ENCODE assay signal across 23 cellular contexts in the genomic region with DNA sequence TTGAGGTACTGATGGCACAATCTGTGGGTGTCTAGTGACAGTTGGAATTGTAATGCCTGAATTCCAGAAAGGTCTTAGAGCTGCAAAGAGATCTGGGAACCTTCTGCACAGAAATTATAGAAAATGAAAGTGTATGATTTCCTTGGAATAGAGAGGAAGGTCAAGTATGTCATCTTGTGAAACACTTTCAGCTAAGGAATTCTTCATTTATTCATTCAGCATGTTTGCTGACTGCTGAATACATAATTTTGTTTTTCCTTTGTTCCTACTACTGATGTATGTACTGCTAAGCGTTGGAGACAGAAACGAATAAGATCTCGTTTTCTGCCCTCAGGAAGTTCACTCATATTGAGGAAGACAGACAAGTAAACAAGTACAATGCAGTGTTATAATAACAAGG. TPM values are rescaled to one million over a fixed set of nuclear protein-coding genes. Genes with fewer than 3 reads are reported as not detected.
A peak's percentile ranks its signal among the peaks of the same experiment; 100 is the strongest.
DNase-seq lines count a peak whose midpoint lies in the region; ATAC-seq lines count a peak whose summit lies in the region.
"Had no signal": no experiment of that assay in that cellular context is flagged by ENCODE, and none has a peak within 500 bp of the region (broad histone marks: within the 10 kb centered on the region; RNA-seq: fewer than 3 reads in every experiment).

No MANE protein-coding gene starts in this region.

- intact Hi-C loops in activated T-helper 1 cell treated with anti-CD3 and anti-CD28 coated beads, Interleukin-12 subunit alpha, Interleukin-12 subunit beta, Interleukin-2, Interleukin-4 antibody, amounts not matched to agents 30 ng/mL and 10 ng/mL and 1 ng/mL, durations not matched to agents 14 hours and 24 hours and 36 hours (cut with micrococcal nuclease), result no loop called here

- no peak for ATAC-seq in activated naive CD8-positive, alpha-beta T cell treated with anti-CD3 and anti-CD28 coated beads, Interleukin-2, amount 50 U/mL, for 24 hours
- no peak for ATAC-seq in stimulated activated effector memory CD8-positive, alpha-beta T cell treated with anti-CD3 and anti-CD28 coated beads, Interleukin-12 subunit alpha, Interleukin-12 subunit beta, amount 100 ng/mL, for 72 hours
- no peak for ATAC-seq in effector memory CD8-positive, alpha-beta T cell (replicated peaks)
- ATAC-seq: activated CD8-positive, alpha-beta memory T cell treated with anti-CD3 and anti-CD28 coated beads, Interleukin-2, amount 10 ng/mL, durations not matched to agents 7 days and 5 days; left lung had no signal

- no peaks in the 10 kb centered on the region for H3K27me3 Mint-ChIP-seq in activated naive CD8-positive, alpha-beta T cell treated with anti-CD3 and anti-CD28 coated beads, Interleukin-2, amount 50 U/mL, for 24 hours
- no peaks in the 10 kb centered on the region for H3K27me3 Mint-ChIP-seq in activated naive CD8-positive, alpha-beta T cell treated with anti-CD3 and anti-CD28 coated beads for 36 hours
- H3K27me3 Mint-ChIP-seq in activated T-helper 1 cell treated with anti-CD3 and anti-CD28 coated beads, Interleukin-12 subunit alpha, Interleukin-12 subunit beta, Interleukin-2, Interleukin-4 antibody, amounts not matched to agents 30 ng/mL and 10 ng/mL and 1 ng/mL, durations not matched to agents 14 hours and 24 hours and 36 hours (ENCODE audit: insufficient read depth), result no peaks in the 10 kb centered on the region
- H3K27me3 Mint-ChIP-seq in immature natural killer cell (ENCODE audit: low read depth in 3 of 3), result peaks cover 0 to 1% (median 0%) of the 10 kb centered on the region in 3 donors
- H3K27me3 Mint-ChIP-seq in effector memory CD8-positive, alpha-beta T cell, result no peaks in the 10 kb centered on the region
- H3K27me3 Mint-ChIP-seq: activated CD8-positive, alpha-beta memory T cell treated with anti-CD3 and anti-CD28 coated beads, Interleukin-2, amount 10 ng/mL, durations not matched to agents 7 days and 5 days; activated naive CD8-positive, alpha-beta T cell treated with anti-CD3 and anti-CD28 coated beads, Interleukin-2, amount 10 ng/mL, durations not matched to agents 7 days and 5 days; stimulated activated naive CD8-positive, alpha-beta T cell treated with anti-CD3 and anti-CD28 coated beads, Interleukin-15, Interleukin-2, amounts not matched to agents 100 ng/mL and 50 ng/mL, for 24 hours had no signal

- H3K27ac Mint-ChIP-seq in activated naive CD8-positive, alpha-beta T cell treated with anti-CD3 and anti-CD28 coated beads, Interleukin-2, amount 50 U/mL, for 24 hours, result peak overlapping the region; percentile 61
- no peak overlapping the region for H3K27ac Mint-ChIP-seq in activated naive CD8-positive, alpha-beta T cell treated with anti-CD3 and anti-CD28 coated beads for 36 hours
- peak overlapping the region; percentile 47 for H3K27ac Mint-ChIP-seq in activated T-helper 1 cell treated with anti-CD3 and anti-CD28 coated beads, Interleukin-12 subunit alpha, Interleukin-12 subunit beta, Interleukin-2, Interleukin-4 antibody, amounts not matched to agents 30 ng/mL and 10 ng/mL and 1 ng/mL, durations not matched to agents 14 hours and 24 hours and 36 hours
- peak overlapping the region; percentile 31 to 73 (median 68) for H3K27ac Mint-ChIP-seq in immature natural killer cell
- peak overlapping the region; percentile 9 for H3K27ac Mint-ChIP-seq in stimulated activated effector memory CD8-positive, alpha-beta T cell treated with anti-CD3 and anti-CD28 coated beads, Interleukin-12 subunit alpha, Interleukin-12 subunit beta, amount 100 ng/mL, for 72 hours
- peak overlapping the region in 1 of 2 donors; percentile 64 for H3K27ac Mint-ChIP-seq in effector memory CD8-positive, alpha-beta T cell
- H3K27ac Mint-ChIP-seq: activated CD8-positive, alpha-beta memory T cell treated with anti-CD3 and anti-CD28 coated beads, Interleukin-2, amount 10 ng/mL, durations not matched to agents 7 days and 5 days; activated naive CD8-positive, alpha-beta T cell treated with anti-CD3 and anti-CD28 coated beads, Interleukin-2, amount 10 ng/mL, durations not matched to agents 7 days and 5 days; activated T-helper 2 cell treated with anti-CD3 and anti-CD28 coated beads, Interferon-gamma antibody, Interleukin-2, Interleukin-4, amounts not matched to agents 10 μg/mL and 5 μg/mL and 100 μg/mL, durations not matched to agents 14 hours and 24 hours and 36 hours; stimulated activated naive CD8-positive, alpha-beta T cell treated with anti-CD3 and anti-CD28 coated beads, Interleukin-15, Interleukin-2, amounts not matched to agents 100 ng/mL and 50 ng/mL, for 24 hours had no signal

- H3K9me3 Mint-ChIP-seq in activated naive CD8-positive, alpha-beta T cell treated with anti-CD3 and anti-CD28 coated beads, Interleukin-2, amount 50 U/mL, for 24 hours, result no peaks in the 10 kb centered on the region
- H3K9me3 Mint-ChIP-seq in activated naive CD8-positive, alpha-beta T cell treated with anti-CD3 and anti-CD28 coated beads for 36 hours, result peaks cover 2% of the 10 kb centered on the region
- H3K9me3 Mint-ChIP-seq in activated T-helper 1 cell treated with anti-CD3 and anti-CD28 coated beads, Interleukin-12 subunit alpha, Interleukin-12 subunit beta, Interleukin-2, Interleukin-4 antibody, amounts not matched to agents 30 ng/mL and 10 ng/mL and 1 ng/mL, durations not matched to agents 14 hours and 24 hours and 36 hours, result no peaks in the 10 kb centered on the region
- H3K9me3 Mint-ChIP-seq in immature natural killer cell, result no peaks in the 10 kb centered on the region
- H3K9me3 Mint-ChIP-seq in stimulated activated effector memory CD8-positive, alpha-beta T cell treated with anti-CD3 and anti-CD28 coated beads, Interleukin-12 subunit alpha, Interleukin-12 subunit beta, amount 100 ng/mL, for 72 hours, result no peaks in the 10 kb centered on the region
- no peaks in the 10 kb centered on the region for H3K9me3 Mint-ChIP-seq in effector memory CD8-positive, alpha-beta T cell
- H3K9me3 Mint-ChIP-seq: activated naive CD8-positive, alpha-beta T cell treated with anti-CD3 and anti-CD28 coated beads, Interleukin-2, amount 10 ng/mL, durations not matched to agents 7 days and 5 days; activated T-helper 2 cell treated with anti-CD3 and anti-CD28 coated beads, Interferon-gamma antibody, Interleukin-2, Interleukin-4, amounts not matched to agents 10 μg/mL and 5 μg/mL and 100 μg/mL, durations not matched to agents 14 hours and 24 hours and 36 hours; stimulated activated naive CD8-positive, alpha-beta T cell treated with anti-CD3 and anti-CD28 coated beads, Interleukin-15, Interleukin-2, amounts not matched to agents 100 ng/mL and 50 ng/mL, for 24 hours had no signal

- peaks cover 26% of the 10 kb centered on the region for H3K36me3 Mint-ChIP-seq in activated naive CD8-positive, alpha-beta T cell treated with anti-CD3 and anti-CD28 coated beads, Interleukin-2, amount 50 U/mL, for 24 hours (ENCODE audit: low read depth)
- peaks cover 21% of the 10 kb centered on the region for H3K36me3 Mint-ChIP-seq in activated naive CD8-positive, alpha-beta T cell treated with anti-CD3 and anti-CD28 coated beads for 36 hours
- peaks cover 25% of the 10 kb centered on the region for H3K36me3 Mint-ChIP-seq in activated T-helper 1 cell treated with anti-CD3 and anti-CD28 coated beads, Interleukin-12 subunit alpha, Interleukin-12 subunit beta, Interleukin-2, Interleukin-4 antibody, amounts not matched to agents 30 ng/mL and 10 ng/mL and 1 ng/mL, durations not matched to agents 14 hours and 24 hours and 36 hours (ENCODE audit: low read depth)
- H3K36me3 Mint-ChIP-seq in immature natural killer cell, result peaks cover 6 to 16% (median 13%) of the 10 kb centered on the region in 3 donors
- peaks cover 16% of the 10 kb centered on the region for H3K36me3 Mint-ChIP-seq in stimulated activated effector memory CD8-positive, alpha-beta T cell treated with anti-CD3 and anti-CD28 coated beads, Interleukin-12 subunit alpha, Interleukin-12 subunit beta, amount 100 ng/mL, for 72 hours
- H3K36me3 Mint-ChIP-seq in effector memory CD8-positive, alpha-beta T cell (ENCODE audit: insufficient read depth), result peaks cover 21% of the 10 kb centered on the region

- no peak for DNase-seq in activated naive CD8-positive, alpha-beta T cell treated with anti-CD3 and anti-CD28 coated beads, Interleukin-2, amount 50 U/mL, for 24 hours
- no peak for DNase-seq in activated naive CD8-positive, alpha-beta T cell treated with anti-CD3 and anti-CD28 coated beads for 36 hours
- DNase-seq in activated T-helper 1 cell treated with anti-CD3 and anti-CD28 coated beads, Interleukin-12 subunit alpha, Interleukin-12 subunit beta, Interleukin-2, Interleukin-4 antibody, amounts not matched to agents 30 ng/mL and 10 ng/mL and 1 ng/mL, durations not matched to agents 14 hours and 24 hours and 36 hours (ENCODE audit: low spot score), result no peak
- no peak for DNase-seq in immature natural killer cell
- no peak for DNase-seq in stimulated activated effector memory CD8-positive, alpha-beta T cell treated with anti-CD3 and anti-CD28 coated beads, Interleukin-12 subunit alpha, Interleukin-12 subunit beta, amount 100 ng/mL, for 72 hours (ENCODE audit: low spot score in 2 of 2)
- DNase-seq in NCI-H1930 (lab: John Stamatoyannopoulos, UW), result no peak
- no peak for DNase-seq in effector memory CD8-positive, alpha-beta T cell
- DNase-seq in amygdala (lab: John Stamatoyannopoulos, UW), result no peak
- DNase-seq: activated CD8-positive, alpha-beta memory T cell treated with anti-CD3 and anti-CD28 coated beads, Interleukin-2, amount 10 ng/mL, durations not matched to agents 7 days and 5 days; activated naive CD8-positive, alpha-beta T cell treated with anti-CD3 and anti-CD28 coated beads, Interleukin-2, amount 10 ng/mL, durations not matched to agents 7 days and 5 days; brain microvascular endothelial cell; colonic mucosa; GOT3; head of caudate nucleus; Kasumi-1; left lung; NCI-H1694 treated with DMSO at 0.1 percent for 48 hours; nucleus accumbens; stimulated activated CD4-positive, alpha-beta T cell treated with anti-CD3 and anti-CD28 coated beads, Interleukin-4, amount 100 ng/mL, for 1 hour; SW 1271; transverse colon had no signal

- H3K4me3 Mint-ChIP-seq in activated naive CD8-positive, alpha-beta T cell treated with anti-CD3 and anti-CD28 coated beads, Interleukin-2, amount 50 U/mL, for 24 hours, result no peak overlapping the region
- H3K4me3 Mint-ChIP-seq in activated naive CD8-positive, alpha-beta T cell treated with anti-CD3 and anti-CD28 coated beads for 36 hours, result no peak overlapping the region
- H3K4me3 Mint-ChIP-seq in activated T-helper 1 cell treated with anti-CD3 and anti-CD28 coated beads, Interleukin-12 subunit alpha, Interleukin-12 subunit beta, Interleukin-2, Interleukin-4 antibody, amounts not matched to agents 30 ng/mL and 10 ng/mL and 1 ng/mL, durations not matched to agents 14 hours and 24 hours and 36 hours, result no peak overlapping the region
- peak overlapping the region in 4 of 5 donors; percentile 40 to 67 (median 53) for H3K4me3 Mint-ChIP-seq in immature natural killer cell
- peak overlapping the region; percentile 20 for H3K4me3 Mint-ChIP-seq in stimulated activated effector memory CD8-positive, alpha-beta T cell treated with anti-CD3 and anti-CD28 coated beads, Interleukin-12 subunit alpha, Interleukin-12 subunit beta, amount 100 ng/mL, for 72 hours
- peak overlapping the region in 1 of 2 donors; percentile 0 for H3K4me3 Mint-ChIP-seq in effector memory CD8-positive, alpha-beta T cell
- H3K4me3 Mint-ChIP-seq: activated CD8-positive, alpha-beta memory T cell treated with anti-CD3 and anti-CD28 coated beads, Interleukin-2, amount 10 ng/mL, durations not matched to agents 7 days and 5 days; activated naive CD8-positive, alpha-beta T cell treated with anti-CD3 and anti-CD28 coated beads, Interleukin-2, amount 10 ng/mL, durations not matched to agents 7 days and 5 days; stimulated activated naive CD8-positive, alpha-beta T cell treated with anti-CD3 and anti-CD28 coated beads, Interleukin-15, Interleukin-2, amounts not matched to agents 100 ng/mL and 50 ng/mL, for 24 hours had no signal

- H3K4me1 Mint-ChIP-seq in activated naive CD8-positive, alpha-beta T cell treated with anti-CD3 and anti-CD28 coated beads, Interleukin-2, amount 50 U/mL, for 24 hours, result peaks cover 52% of the 10 kb centered on the region
- peaks cover 39% of the 10 kb centered on the region for H3K4me1 Mint-ChIP-seq in activated naive CD8-positive, alpha-beta T cell treated with anti-CD3 and anti-CD28 coated beads for 36 hours
- peaks cover 59% of the 10 kb centered on the region for H3K4me1 Mint-ChIP-seq in activated T-helper 1 cell treated with anti-CD3 and anti-CD28 coated beads, Interleukin-12 subunit alpha, Interleukin-12 subunit beta, Interleukin-2, Interleukin-4 antibody, amounts not matched to agents 30 ng/mL and 10 ng/mL and 1 ng/mL, durations not matched to agents 14 hours and 24 hours and 36 hours (ENCODE audit: low read depth)
- H3K4me1 Mint-ChIP-seq in immature natural killer cell, result peaks cover 72 to 93% of the 10 kb centered on the region in 2 donors
- peaks cover 54% of the 10 kb centered on the region for H3K4me1 Mint-ChIP-seq in stimulated activated effector memory CD8-positive, alpha-beta T cell treated with anti-CD3 and anti-CD28 coated beads, Interleukin-12 subunit alpha, Interleukin-12 subunit beta, amount 100 ng/mL, for 72 hours
- peaks cover 34 to 58% of the 10 kb centered on the region in 2 donors for H3K4me1 Mint-ChIP-seq in effector memory CD8-positive, alpha-beta T cell (ENCODE audit: low read depth in 2 of 2)

RNA-seq across cellular contexts. Expression of gene IL20RB, which starts 14.4 kb away (rescaled TPM):
- 1 to 10 TPM; 1.1 to 2.0 TPM for total RNA-seq in activated naive CD8-positive, alpha-beta T cell treated with anti-CD3 and anti-CD28 coated beads for 36 hours
- total RNA-seq in activated T-helper 1 cell treated with anti-CD3 and anti-CD28 coated beads, Interleukin-12 subunit alpha, Interleukin-12 subunit beta, Interleukin-2, Interleukin-4 antibody, amounts not matched to agents 30 ng/mL and 10 ng/mL and 1 ng/mL, durations not matched to agents 14 hours and 24 hours and 36 hours, result 1.5 and 1.9 TPM in 2 replicates
- under 1 TPM in 2 of 3 donors, not detected in 1; 0.55 to 0.73 TPM for polyA plus RNA-seq in immature natural killer cell

Comparison
In these comparisons a context has a peak if more than half of its experiments do, and no peak if none do; other contexts are left out.
1. H3K4me3 Mint-ChIP-seq: peak in immature natural killer cell (4 of 5) and stimulated activated effector memory CD8-positive, alpha-beta T cell treated with anti-CD3 and anti-CD28 coated beads, Interleukin-12 subunit alpha, Interleukin-12 subunit beta, amount 100 ng/mL, for 72 hours (single experiment); none in activated naive CD8-positive, alpha-beta T cell treated with anti-CD3 and anti-CD28 coated beads, Interleukin-2, amount 50 U/mL, for 24 hours (single experiment), activated naive CD8-positive, alpha-beta T cell treated with anti-CD3 and anti-CD28 coated beads for 36 hours (single experiment) and activated T-helper 1 cell treated with anti-CD3 and anti-CD28 coated beads, Interleukin-12 subunit alpha, Interleukin-12 subunit beta, Interleukin-2, Interleukin-4 antibody, amounts not matched to agents 30 ng/mL and 10 ng/mL and 1 ng/mL, durations not matched to agents 14 hours and 24 hours and 36 hours (single experiment).